8 cellular contexts compared by ENCODE assay signal in genomic region chr17:31010014-31010413, GRCh38. TPM values are rescaled to one million over a fixed set of nuclear protein-coding genes. Genes with fewer than 3 reads are reported as not detected.
DNase-seq lines count a peak whose midpoint lies in the region; ATAC-seq, FAIRE-seq and TF ChIP-seq lines count a peak whose summit lies in the region.
"Not testable (repeated sequence)": the region's sequence is repeated elsewhere in the genome, so short reads cannot be mapped to it uniquely, and the experiment has no call there.

No MANE protein-coding gene starts in this region.

- H3K36me3 Mint-ChIP-seq in T-cell; activated T-cell treated with anti-CD3 and anti-CD28 coated beads, Interleukin-2, amount 50 U/mL, for 24 hours (ENCODE audit: low read depth); endodermal cell (ENCODE audit: low read depth); neural progenitor cell: not testable (repeated sequence)

- RAD21 ChIA-PET in GM12878 (lab: Charles Lee; ENCODE audit: unreplicated experiment) = not testable (repeated sequence)

- not testable (repeated sequence) for H3K36me3 ChIP-seq in GM12878 (ENCODE audit: control insufficient read depth in 2 of 2, insufficient read depth in 2 of 2, low read length in 1 of 2); endodermal cell (ENCODE audit: control insufficient read depth, insufficient read depth, low read length); keratinocyte (ENCODE audit: control insufficient read depth in 2 of 2, extremely low read depth in 1 of 2, insufficient read depth in 2 of 2, low read length in 2 of 2); neural progenitor cell; thoracic aorta

- H3K9me1 ChIP-seq in keratinocyte (ENCODE audit: control insufficient read depth, extremely low read depth, insufficient read depth, low read length) = not testable (repeated sequence)

- FAIRE-seq in GM12878 (lab: Jason Lieb, UNC) = not testable (repeated sequence)
- peak; percentile 63 for FAIRE-seq in keratinocyte (lab: Jason Lieb, UNC)

- H3K9ac ChIP-seq in GM12878 (ENCODE audit: control insufficient read depth, insufficient read depth, low read length); endodermal cell (ENCODE audit: extremely low read depth, low read length, poor library complexity, severe bottlenecking); keratinocyte (ENCODE audit: control insufficient read depth, extremely low read depth, insufficient read depth, low read length); neural progenitor cell: not testable (repeated sequence)

- H3K4me3 ChIP-seq in GM12878; endodermal cell (ENCODE audit: low read length); neural progenitor cell: not testable (repeated sequence)
- H3K4me3 ChIP-seq in keratinocyte (ENCODE audit: control insufficient read depth in 2 of 3, extremely low read depth in 1 of 3, insufficient read depth in 2 of 3, low read depth in 1 of 3, low read length in 3 of 3) = peak overlapping the region in 1 of 3 experiments; percentile 49
- H3K4me3 ChIP-seq in thoracic aorta = peak overlapping the region; percentile 40

- in situ Hi-C loops in GM12878 (cut with MboI) = loop anchor here (5.0 kb wide), 1 partner anchor 207 kb away; no protein-coding TSS in a partner anchor

- H3K27me3 ChIP-seq in GM12878 (replicated peaks in 1 of 2; ENCODE audit: control insufficient read depth in 2 of 2, insufficient read depth in 2 of 2, low read length in 1 of 2); keratinocyte (ENCODE audit: control insufficient read depth, extremely low read depth, insufficient read depth, low read length); thoracic aorta (replicated peaks; ENCODE audit: insufficient read depth): not testable (repeated sequence)
- H3K27me3 ChIP-seq in endodermal cell (ENCODE audit: control insufficient read depth, insufficient read depth, low read length, poor library complexity, severe bottlenecking) = peaks cover 26% of the 10 kb centered on the region
- H3K27me3 ChIP-seq in neural progenitor cell = peaks cover 44% of the 10 kb centered on the region

- H3K4me1 Mint-ChIP-seq in T-cell (peaks cover 14 to 23% (median 16%) of the 10 kb centered on the region in 3 donors), neural progenitor cell (peaks cover 14% of the 10 kb centered on the region)
- H3K4me1 Mint-ChIP-seq in activated T-cell treated with anti-CD3 and anti-CD28 coated beads, Interleukin-2, amount 50 U/mL, for 24 hours (ENCODE audit: low read depth) = peaks cover 20% of the 10 kb centered on the region
- not testable (repeated sequence) for H3K4me1 Mint-ChIP-seq in endodermal cell

- intact Hi-C loops in GM12878 (cut with micrococcal nuclease; ENCODE audit: unreplicated experiment) = loop anchor here (5.0 kb wide), 1 partner anchor 362 kb away; no protein-coding TSS in a partner anchor

- not testable (repeated sequence) for H3K4me2 ChIP-seq in GM12878 (ENCODE audit: control insufficient read depth, insufficient read depth); neural progenitor cell
- H3K4me2 ChIP-seq in keratinocyte (ENCODE audit: control insufficient read depth, extremely low read depth, insufficient read depth, low read depth, low read length) = peak overlapping the region; percentile 58

- peak overlapping the region; percentile 0 to 76 for H3K27ac Mint-ChIP-seq in T-cell
- H3K27ac Mint-ChIP-seq in activated T-cell treated with anti-CD3 and anti-CD28 coated beads, Interleukin-2, amount 50 U/mL, for 24 hours = peak overlapping the region; percentile 7
- not testable (repeated sequence) for H3K27ac Mint-ChIP-seq in endodermal cell, neural progenitor cell

- H3K4me1 ChIP-seq in GM12878 (ENCODE audit: control insufficient read depth, insufficient read depth, low read length); endodermal cell (ENCODE audit: control insufficient read depth, insufficient read depth, low read length); keratinocyte (ENCODE audit: control insufficient read depth, extremely low read depth, insufficient read depth, low read length); neural progenitor cell: not testable (repeated sequence)
- H3K4me1 ChIP-seq in thoracic aorta (ENCODE audit: control insufficient read depth in 1 of 2, low read depth in 2 of 2) = peaks cover 6 to 35% of the 10 kb centered on the region in 2 donors

- not testable (repeated sequence) for ATAC-seq in T-cell (replicated peaks in 1 of 4); GM12878; thoracic aorta (ENCODE audit: insufficient number of reproducible peaks, low FRiP score, low read depth)

- H3K9me3 Mint-ChIP-seq in T-cell; activated T-cell treated with anti-CD3 and anti-CD28 coated beads, Interleukin-2, amount 50 U/mL, for 24 hours; endodermal cell; neural progenitor cell: not testable (repeated sequence)

- POLR2A ChIA-PET in T-cell (lab: Charles Lee); GM12878 (lab: Charles Lee): not testable (repeated sequence)

- TSS peak; percentile 42 for BruUV-seq in GM12878 (replicated peaks; lab: Mats Ljungman, UMichigan)

- not testable (repeated sequence) for TF ChIP-seq CTCF in GM12878 (IDR thresholded peaks at IDR 0.05 in 2 of 3, conservative IDR thresholded peaks at IDR 0.05 in 1 of 3; ENCODE audit: control insufficient read depth in 2 of 3, extremely low read depth in 1 of 3, insufficient read depth in 1 of 3, low read depth in 3 of 3, low read length in 3 of 3); endodermal cell (conservative IDR thresholded peaks at IDR 0.05); keratinocyte (optimal IDR thresholded peaks at IDR 0.05 in 1 of 3, IDR thresholded peaks at IDR 0.05 in 1 of 3, conservative IDR thresholded peaks at IDR 0.05 in 1 of 3; ENCODE audit: extremely low read depth in 1 of 3, insufficient read depth in 2 of 3, low read length in 3 of 3); neural progenitor cell (IDR thresholded peaks at IDR 0.05); thoracic aorta (IDR thresholded peaks at IDR 0.05)

- not testable (repeated sequence) for H3K79me2 ChIP-seq in GM12878 (ENCODE audit: control insufficient read depth, insufficient read depth, low read length); keratinocyte (ENCODE audit: control insufficient read depth, insufficient read depth, low read length); neural progenitor cell (ENCODE audit: low read depth)

- not testable (repeated sequence) for TF ChIP-seq RAD21 in GM12878 (IDR thresholded peaks at IDR 0.05; ENCODE audit: insufficient read depth, low read depth, low read length)

- not testable (repeated sequence) for H3K27ac ChIP-seq in GM12878 (ENCODE audit: control insufficient read depth, insufficient read depth); endodermal cell (ENCODE audit: low read depth, low read length); keratinocyte (ENCODE audit: control insufficient read depth, insufficient read depth, low read length); neural progenitor cell
- H3K27ac ChIP-seq in thoracic aorta = peak overlapping the region; percentile 52 to 82

- TF ChIP-seq POLR2A in GM12878 (IDR thresholded peaks at IDR 0.05; ENCODE audit: low read depth, low read length) = not testable (repeated sequence)

- SMC1A ChIA-PET in GM12878 (lab: Charles Lee; ENCODE audit: uncharacterized antibody, unreplicated experiment) = interaction anchor here (1.3 kb wide), 1 partner anchor 206 kb away, joined by 3 read pairs; no protein-coding TSS in a partner anchor

- WGBS in GM12878 (ENCODE audit: insufficient coverage, insufficient replicate concordance, low lambda C conversion rate, missing lambda C conversion rate) = 100% methylated on average over 1 of the region's 3 CpGs
- 100% methylated on average over 1 of the region's 3 CpGs for WGBS in endodermal cell (ENCODE audit: insufficient coverage in 1 of 2, insufficient read length in 1 of 2), 2 experiments

- CTCF ChIA-PET in T-cell (lab: Charles Lee) = not testable (repeated sequence)
- CTCF ChIA-PET in GM12878 (lab: Yijun Ruan, JAX) = interaction anchor here (0.6 to 1.4 kb wide), 3 partner anchors 40 to 206 kb away, joined by 3 to 4 read pairs (median 3); no protein-coding TSS in a partner anchor

- not testable (repeated sequence) for H3K27me3 Mint-ChIP-seq in T-cell; neural progenitor cell (ENCODE audit: insufficient read depth, low read depth)
- H3K27me3 Mint-ChIP-seq in activated T-cell treated with anti-CD3 and anti-CD28 coated beads, Interleukin-2, amount 50 U/mL, for 24 hours = peaks cover 20% of the 10 kb centered on the region
- peaks cover 34% of the 10 kb centered on the region for H3K27me3 Mint-ChIP-seq in endodermal cell (ENCODE audit: insufficient read depth)

- H4K20me1 ChIP-seq in GM12878 (ENCODE audit: control insufficient read depth, insufficient read depth); keratinocyte (ENCODE audit: control insufficient read depth, extremely low read depth, insufficient read depth, low read length); neural progenitor cell (ENCODE audit: low read depth): not testable (repeated sequence)

- not testable (repeated sequence) for TF ChIP-seq EP300 in GM12878 (IDR thresholded peaks at IDR 0.05; ENCODE audit: borderline replicate concordance in 1 of 2, control insufficient read depth in 1 of 2, low read depth in 2 of 2, low read length in 2 of 2)

- H3F3A ChIP-seq in neural progenitor cell (ENCODE audit: low read depth) = peaks cover 12% of the 10 kb centered on the region

- H3K9me3 ChIP-seq in GM12878 (replicated peaks; ENCODE audit: control insufficient read depth, insufficient read depth, low read length); endodermal cell (ENCODE audit: control insufficient read depth, low read length); keratinocyte (ENCODE audit: control insufficient read depth, low read depth, low read length); neural progenitor cell (ENCODE audit: low read depth); thoracic aorta: not testable (repeated sequence)

- DNase-seq in ELR (ENCODE audit: low read depth) = peak; percentile 14
- DNase-seq in T-cell; activated T-cell treated with anti-CD3 and anti-CD28 coated beads, Interleukin-2, amount 50 U/mL, for 24 hours; GM12878 (ENCODE audit: low read depth, low spot score); endodermal cell; keratinocyte (ENCODE audit: low read depth, low spot score); neural progenitor cell (ENCODE audit: low spot score); thoracic aorta (ENCODE audit: low spot score): not testable (repeated sequence)

- H2AFZ ChIP-seq in GM12878 (ENCODE audit: control insufficient read depth, low read depth, low read length); keratinocyte (ENCODE audit: control insufficient read depth, low read length); neural progenitor cell (replicated peaks): not testable (repeated sequence)

- H3K4me3 Mint-ChIP-seq in T-cell (peak overlapping the region; percentile 23 to 72 (median 72)), endodermal cell (peak overlapping the region; percentile 10), neural progenitor cell (peak overlapping the region; percentile 11)
- peak overlapping the region; percentile 42 for H3K4me3 Mint-ChIP-seq in activated T-cell treated with anti-CD3 and anti-CD28 coated beads, Interleukin-2, amount 50 U/mL, for 24 hours

- dilution Hi-C loops in keratinocyte (cut with MboI; ENCODE audit: extremely low pct_ligation_motif_present, low sequenced_read_pairs) = not testable (repeated sequence)

RNA-seq across cellular contexts. Expression of gene RNF135, which starts 39.2 kb away (rescaled TPM):
- total RNA-seq in T-cell (1 to 10 TPM; 2.1 to 7.8 (median 6.4) TPM), GM12878 (2014; rRNA removed) (19.3 and 20.7 TPM in 2 replicates), GM12878 (2014; rRNA removed; fragmentation: Illumina TruSeq; extraction: Trizol) (16.0 and 16.1 TPM in 2 replicates), GM12878 (2021) (22.6 and 22.9 TPM in 2 replicates), endodermal cell (10 to 100 TPM; 14.8 to 20.7 TPM), neural progenitor cell (ENCODE audit: low replicate concordance) (4.2 and 9.8 TPM in 2 replicates), thoracic aorta (10 to 100 TPM; 37.7 to 45.8 TPM)
- 4.7 and 6.0 TPM in 2 replicates for total RNA-seq in GM12878 (2013; cell fraction: nucleolus; rRNA removed)
- 10.5 TPM for polyA plus RNA-seq in GM12878 (2011; ENCODE audit: low read depth)
- polyA plus RNA-seq in GM12878 (2011; rRNA removed) (11.2 and 12.7 TPM in 2 replicates), GM12878 (2014; fragmentation: Illumina TruSeq; extraction: Trizol) (18.2 and 23.1 TPM in 2 replicates), GM12878 (2014; fragmentation: Nextera tagmentation; extraction: Ambion mirVana) (10 to 100 TPM; 12.8 to 15.4 TPM), GM12878 (2014; rRNA removed) (25.2 and 28.0 TPM in 2 replicates), GM12878 (2016; fragmentation: Nextera tagmentation; extraction: Ambion mirVana) (10 to 100 TPM; 23.5 to 27.6 TPM), keratinocyte (13.5 to 15.7 TPM (median 13.6 TPM) in 3 replicates)
- 10.1 and 11.8 TPM in 2 replicates for polyA plus RNA-seq in GM12878 (2011; cell fraction: cytosol; rRNA removed)
- 6.2 and 6.5 TPM in 2 replicates for polyA plus RNA-seq in GM12878 (2011; cell fraction: nucleus; rRNA removed)
- polyA plus RNA-seq in GM12878 (2012) = 11.8 and 15.3 TPM in 2 replicates
- polyA minus RNA-seq in GM12878 (2011; rRNA and poly(A)+ RNA removed) = 5.9 and 10.0 TPM in 2 replicates
- 2.7 and 4.2 TPM in 2 replicates for polyA minus RNA-seq in GM12878 (2011; cell fraction: cytosol; rRNA and poly(A)+ RNA removed)
- 3.1 and 5.9 TPM in 2 replicates for polyA minus RNA-seq in GM12878 (2011; cell fraction: nucleus; rRNA and poly(A)+ RNA removed)
- polyA plus RNA-seq in endodermal cell (2013, experiment 1 of 2) = 7.8 TPM
- 7.4 TPM for polyA plus RNA-seq in endodermal cell (2013, experiment 2 of 2)
- 8.2 TPM for polyA plus RNA-seq in keratinocyte (2011; ENCODE audit: low read depth)
- polyA plus RNA-seq in keratinocyte (2011; cell fraction: cytosol; rRNA removed) = 14.0 and 16.9 TPM in 2 replicates
- polyA plus RNA-seq in keratinocyte (2011; cell fraction: nucleus; rRNA removed) = 11.8 and 13.5 TPM in 2 replicates
- polyA plus RNA-seq in keratinocyte (2012; ENCODE audit: low replicate concordance) = 10.0 and 20.0 TPM in 2 replicates
- 5.9 to 8.6 TPM (median 7.4 TPM) in 3 replicates for polyA minus RNA-seq in keratinocyte
- polyA minus RNA-seq in keratinocyte (2011; cell fraction: cytosol; rRNA and poly(A)+ RNA removed) = 10.7 TPM
- 3.2 and 6.4 TPM in 2 replicates for polyA minus RNA-seq in keratinocyte (2011; cell fraction: nucleus; rRNA and poly(A)+ RNA removed)

Comparison
In these comparisons a context has a peak if more than half of its experiments do, and no peak if none do; other contexts are left out.
1. H3K4me3 Mint-ChIP-seq: peak in every context shown above with its lines; median percentile 72 in T-cell; 42 in activated T-cell treated with anti-CD3 and anti-CD28 coated beads, Interleukin-2, amount 50 U/mL, for 24 hours; 11 in neural progenitor cell; 10 in endodermal cell.